Comparison of ENCODE assay signal across 8 cellular contexts in genomic region chr6:73309534-73309783, GRCh38. TPM values are rescaled to one million over a fixed set of nuclear protein-coding genes. Genes with fewer than 3 reads are reported as not detected.
A peak's percentile ranks its signal among the peaks of the same experiment; 100 is the strongest.
DNase-seq lines count a peak whose midpoint lies in the region; ATAC-seq and TF ChIP-seq lines count a peak whose summit lies in the region.

No MANE protein-coding gene starts in this region.

- ATAC-seq in SK-N-SH treated with all-trans-retinoic acid at 6 μM for 48 hours: no peak
- no peak for ATAC-seq in GM19351 (IDR thresholded peaks at IDR 0.05; ENCODE audit: unreplicated experiment)

- no peak overlapping the region for H4K91ac ChIP-seq in trophoblast cell (ENCODE audit: low read depth, low read length)

- CTCF ChIA-PET in SK-N-SH (lab: Yijun Ruan, JAX): interaction anchor here (1.2 to 1.8 kb wide), 3 partner anchors 17 to 23 kb away, joined by 3 to 5 read pairs (median 4); no protein-coding TSS in a partner anchor

- no peaks in the 10 kb centered on the region for H4K20me1 ChIP-seq in SK-N-SH (ENCODE audit: insufficient read depth)

- H3K79me2 ChIP-seq in SK-N-SH (ENCODE audit: insufficient read depth): no peaks in the 10 kb centered on the region
- H3K79me2 ChIP-seq in trophoblast cell (ENCODE audit: control insufficient read depth, insufficient read depth, low read length, poor library complexity): peaks cover 2% of the 10 kb centered on the region

- peak overlapping the region; percentile 7 for H3K14ac ChIP-seq in trophoblast cell (ENCODE audit: low read length)

- no peak overlapping the region for H2BK120ac ChIP-seq in trophoblast cell (ENCODE audit: insufficient read depth, low read length, poor library complexity)

- DNase-seq in SK-N-SH (no peak), NT2/D1 (ENCODE audit: low read depth, low spot score) (no peak), trophoblast cell (no peak), hippocampal formation (lab: John Stamatoyannopoulos, UW) (no peak), iPS-NIHi11 (ENCODE audit: low spot score) (no peak)

- no peak overlapping the region for H2BK12ac ChIP-seq in trophoblast cell (ENCODE audit: low read length)

- no peak overlapping the region for H2BK5ac ChIP-seq in trophoblast cell (ENCODE audit: low read depth, low read length, poor library complexity)

- H3K4me3 ChIP-seq in SK-N-SH (ENCODE audit: low read depth in 2 of 2, low read length in 1 of 2) (peak overlapping the region; percentile 51 to 65), NT2/D1 (ENCODE audit: insufficient read length, low read depth) (peak overlapping the region; percentile 70), esophagus (ENCODE audit: low read depth in 1 of 2, low read length in 2 of 2) (peak overlapping the region; percentile 55 to 64), trophoblast cell (ENCODE audit: low read depth, low read length) (peak overlapping the region; percentile 76)

- no peak overlapping the region for H3K23ac ChIP-seq in trophoblast cell (ENCODE audit: low read length)

- 80% methylated on average over 12 of the region's 13 CpGs for WGBS in SK-N-SH (ENCODE audit: low lambda C conversion rate)
- WGBS in esophagus, 2 donors: 7 to 8% methylated on average over 13 of the region's 13 CpGs
- WGBS in trophoblast cell (ENCODE audit: extremely low coverage, insufficient coverage, insufficient read length): no CpG with 5 or more reads among the region's 13 CpGs

- TF ChIP-seq EP300 in SK-N-SH (IDR thresholded peaks at IDR 0.05; ENCODE audit: borderline replicate concordance in 1 of 2, low read depth in 1 of 2, low read length in 1 of 2): no peak

- H3K9me3 ChIP-seq in SK-N-SH (no peaks in the 10 kb centered on the region), NT2/D1 (ENCODE audit: insufficient read depth, low read length) (no peaks in the 10 kb centered on the region), esophagus (ENCODE audit: control insufficient read depth in 2 of 2, insufficient read depth in 1 of 2, low read depth in 1 of 2, low read length in 1 of 2) (peaks cover 0 to under 1% of the 10 kb centered on the region in 2 donors), trophoblast cell (ENCODE audit: insufficient read depth, low read depth, low read length) (no peaks in the 10 kb centered on the region)

- H3F3A ChIP-seq in SK-N-SH (replicated peaks; ENCODE audit: insufficient read depth): no peaks in the 10 kb centered on the region

- peak overlapping the region; percentile 12 for H4K12ac ChIP-seq in trophoblast cell (ENCODE audit: low read depth, low read length)

- H3K27me3 ChIP-seq in SK-N-SH (ENCODE audit: insufficient read depth) (no peaks in the 10 kb centered on the region), NT2/D1 (ENCODE audit: insufficient read depth, insufficient read length) (no peaks in the 10 kb centered on the region), esophagus (ENCODE audit: control insufficient read depth in 1 of 2, insufficient read depth in 2 of 2, low read length in 2 of 2) (no peaks in the 10 kb centered on the region), trophoblast cell (ENCODE audit: insufficient read depth, low read length) (no peaks in the 10 kb centered on the region)

- TF ChIP-seq CTCF in SK-N-SH (IDR thresholded peaks at IDR 0.05): no peak

- H3K4me1 ChIP-seq in SK-N-SH (ENCODE audit: control insufficient read depth in 1 of 2, insufficient read depth in 2 of 2, low read depth in 1 of 2, low read length in 1 of 2) (no peaks in the 10 kb centered on the region; a peak in 1 of 4 replicates), NT2/D1 (ENCODE audit: insufficient read depth, insufficient read length) (no peaks in the 10 kb centered on the region), esophagus (ENCODE audit: control insufficient read depth in 2 of 2, insufficient read depth in 2 of 2, low read length in 1 of 2) (peaks cover 0 to under 1% of the 10 kb centered on the region in 2 donors), trophoblast cell (ENCODE audit: control insufficient read depth in 1 of 2, insufficient read depth in 2 of 2, low read length in 2 of 2) (peaks cover 0 to 7% of the 10 kb centered on the region in 2 experiments)

- H2AK5ac ChIP-seq in trophoblast cell (ENCODE audit: low read length): no peak overlapping the region

- H3K9ac ChIP-seq in SK-N-SH: peak overlapping the region; percentile 50; the same call in 1 of the 2 replicates
- peak overlapping the region; percentile 76 for H3K9ac ChIP-seq in NT2/D1 (ENCODE audit: insufficient read length, low read depth)
- H3K9ac ChIP-seq in trophoblast cell (ENCODE audit: low read length): peak overlapping the region; percentile 70

- POLR2A ChIA-PET in SK-N-SH (lab: Yijun Ruan, JAX): no interaction called here

- no peak overlapping the region for H3K18ac ChIP-seq in trophoblast cell (ENCODE audit: low read length)

- H4K8ac ChIP-seq in trophoblast cell (ENCODE audit: low read depth, low read length): peak overlapping the region; percentile 92

- H2AFZ ChIP-seq in SK-N-SH (ENCODE audit: low read depth) (peak overlapping the region; percentile 88), trophoblast cell (ENCODE audit: insufficient read depth, low read length, poor library complexity) (peak overlapping the region; percentile 34)

- no peak for TF ChIP-seq RAD21 in SK-N-SH (IDR thresholded peaks at IDR 0.05; ENCODE audit: low read length)

- peaks cover 5% of the 10 kb centered on the region for H3K79me1 ChIP-seq in trophoblast cell (ENCODE audit: low read length)

- no peaks in the 10 kb centered on the region for H3K9me2 ChIP-seq in SK-N-SH

- H3K4ac ChIP-seq in trophoblast cell (ENCODE audit: low read depth, low read length): no peak overlapping the region

- no peaks in the 10 kb centered on the region for H3K36me3 ChIP-seq in SK-N-SH (replicated peaks in 1 of 2; ENCODE audit: control insufficient read depth in 1 of 2, insufficient read depth in 2 of 2, low read length in 1 of 2)
- no peaks in the 10 kb centered on the region for H3K36me3 ChIP-seq in NT2/D1 (ENCODE audit: insufficient read depth, insufficient read length, low read length)
- no peaks in the 10 kb centered on the region for H3K36me3 ChIP-seq in esophagus (ENCODE audit: control insufficient read depth in 2 of 2, insufficient read depth in 2 of 2, low read length in 1 of 2)
- H3K36me3 ChIP-seq in trophoblast cell (ENCODE audit: control insufficient read depth in 1 of 2, insufficient read depth in 2 of 2, low read length in 2 of 2): no peaks in the 10 kb centered on the region

- H3K4me2 ChIP-seq in SK-N-SH (peak overlapping the region; percentile 66), trophoblast cell (ENCODE audit: low read length) (peak overlapping the region; percentile 69)

- H3K27ac ChIP-seq in SK-N-SH (ENCODE audit: low read depth in 2 of 2, low read length in 1 of 2) (no peak overlapping the region), esophagus (ENCODE audit: low read depth in 2 of 2, low read length in 1 of 2) (no peak overlapping the region), trophoblast cell (ENCODE audit: low read depth, low read length) (no peak overlapping the region)

TF ChIP-seq in SK-N-SH, 30 proteins besides CTCF, POLR2A, EP300 and RAD21:
- TF ChIP-seq RXRA (IDR thresholded peaks at IDR 0.05; ENCODE audit: borderline replicate concordance, low read depth): no peak
- TF ChIP-seq JUND (IDR thresholded peaks at IDR 0.05): no peak
- no peak for TF ChIP-seq FOXJ3 (CRISPR knock-in tag; IDR thresholded peaks at IDR 0.05)
- no peak for TF ChIP-seq CHD2 (IDR thresholded peaks at IDR 0.05; ENCODE audit: low read length, partially characterized antibody)
- no peak for TF ChIP-seq TAF1 (IDR thresholded peaks at IDR 0.05; ENCODE audit: borderline replicate concordance, low read depth, low read length)
- no peak for TF ChIP-seq MXI1 (IDR thresholded peaks at IDR 0.05; ENCODE audit: low read depth, low read length)
- no peak for TF ChIP-seq TEAD4 (IDR thresholded peaks at IDR 0.05; ENCODE audit: borderline replicate concordance, insufficient read depth)
- TF ChIP-seq POLR2AphosphoS5 (IDR thresholded peaks at IDR 0.05; ENCODE audit: low read depth, low read length): no peak
- TF ChIP-seq RCOR1 (IDR thresholded peaks at IDR 0.05; ENCODE audit: low read length): no peak

TF ChIP-seq in SK-N-SH treated with all-trans-retinoic acid at 6 μM for 48 hours, 23 proteins besides CTCF, POLR2A, EP300 and RAD21:
- TF ChIP-seq ISL1 (CRISPR knock-in tag; IDR thresholded peaks at IDR 0.05) (no peak), ZFP30 (CRISPR knock-in tag; IDR thresholded peaks at IDR 0.05) (no peak), ZC3H10 (CRISPR knock-in tag; IDR thresholded peaks at IDR 0.05) (no peak), TCF4 (CRISPR knock-in tag; IDR thresholded peaks at IDR 0.05; ENCODE audit: borderline replicate concordance) (no peak), ZNF70 (CRISPR knock-in tag; IDR thresholded peaks at IDR 0.05) (no peak)
TF ChIP-seq in SK-N-SH treated with all-trans-retinoic acid at 6 μM for 48 hours: peak in this region for 0.

RNA-seq across cellular contexts. Expression of gene DPPA5, which starts 44.6 kb away (rescaled TPM):
- polyA plus RNA-seq in SK-N-SH (2012; rRNA removed) (not detected in 2 replicates), esophagus (not detected)
- polyA plus RNA-seq in SK-N-SH (2012; cell fraction: cytosol; rRNA removed): not detected in 2 replicates
- not detected in 2 replicates for polyA plus RNA-seq in SK-N-SH (2012; cell fraction: nucleus; rRNA removed)
- not detected in 2 replicates for polyA plus RNA-seq in trophoblast cell (2013)

RNA-seq across cellular contexts. Expression of gene KHDC1, which starts 46.5 kb away (rescaled TPM):
- polyA plus RNA-seq in SK-N-SH (2012; rRNA removed) (6.0 and 6.6 TPM in 2 replicates), esophagus (under 1 TPM; 0.84 to 0.91 TPM)
- polyA plus RNA-seq in SK-N-SH (2012; cell fraction: cytosol; rRNA removed): 5.0 TPM in 2 replicates
- 9.7 and 10.2 TPM in 2 replicates for polyA plus RNA-seq in SK-N-SH (2012; cell fraction: nucleus; rRNA removed)
- 2.2 and 2.4 TPM in 2 replicates for polyA plus RNA-seq in trophoblast cell (2013)

RNA-seq across cellular contexts. Expression of gene KHDC3L, which starts 53.0 kb away (rescaled TPM):
- polyA plus RNA-seq in SK-N-SH (2012; rRNA removed) (not detected in 2 replicates), esophagus (not detected)
- not detected in 2 replicates for polyA plus RNA-seq in SK-N-SH (2012; cell fraction: cytosol; rRNA removed)
- 0.05 and 0.33 TPM in 2 replicates for polyA plus RNA-seq in SK-N-SH (2012; cell fraction: nucleus; rRNA removed)
- polyA plus RNA-seq in trophoblast cell (2013): not detected in 2 replicates
